In genomic region chr10:50447691-50448090, GRCh38 we compare ENCODE assay signal across 21 cellular contexts.
"Had no signal": no experiment of that assay in that cellular context is flagged by ENCODE, and none has a peak within 500 bp of the region (broad histone marks: within the 10 kb centered on the region; RNA-seq: fewer than 3 reads in every experiment).

No MANE protein-coding gene starts in this region.

- H3K4me2 ChIP-seq: neural progenitor cell had no signal

- H3K9ac ChIP-seq: neural progenitor cell had no signal

- H3K9me3 ChIP-seq: lower lobe of right lung, suprapubic skin, tibial nerve had no signal

- H3K27ac ChIP-seq: cardiac muscle cell, epithelial cell of prostate, lower lobe of right lung, neural progenitor cell, stomach, suprapubic skin, tibial nerve had no signal

- H2AFZ ChIP-seq: neural progenitor cell had no signal

- H3K36me3 ChIP-seq: cardiac muscle cell, lower lobe of right lung, stomach, suprapubic skin had no signal

- H3K4me3 ChIP-seq: cardiac muscle cell, lower lobe of right lung, neural progenitor cell, stomach, suprapubic skin, tibial nerve had no signal

- DNase-seq: activated CD4-positive, alpha-beta T cell treated with anti-CD3 and anti-CD28 coated beads, Interleukin-2, amount 10 ng/mL, durations not matched to agents 7 days and 5 days; activated CD4-positive, CD25-positive, alpha-beta regulatory T cell treated with anti-CD3 and anti-CD28 coated beads, Interleukin-2, amount 50 U/mL, for 72 hours; activated naive CD8-positive, alpha-beta T cell treated with anti-CD3 and anti-CD28 coated beads, Interleukin-2, amount 10 ng/mL, durations not matched to agents 7 days and 5 days; activated T-cell treated with anti-CD3 and anti-CD28 coated beads, Interleukin-2, amount 50 U/mL, for 1 hour; amniotic stem cell; cortex of kidney; lower lobe of right lung; naive thymus-derived CD4-positive, alpha-beta T cell; small intestine; stimulated activated CD4-positive, alpha-beta T cell treated with anti-CD3 and anti-CD28 coated beads, Interleukin-2, amount 100 ng/mL, for 24 hours; stomach; T1000 had no signal

- H3K4me1 ChIP-seq: lower lobe of right lung, neural progenitor cell, suprapubic skin had no signal

- ATAC-seq: activated T-helper 17 cell treated with anti-CD3 and anti-CD28 coated beads, Interleukin-2, amount 50 U/mL, for 72 hours; left lobe of liver; lower lobe of right lung; naive thymus-derived CD4-positive, alpha-beta T cell; sciatic nerve; stimulated activated memory B cell treated with anti-CD40 and anti-IgM and Interleukin-4, amounts not matched to agents 10 μg/mL and 1 μg/mL and 100 μg/mL, for 72 hours had no signal

- H3K27me3 ChIP-seq: cardiac muscle cell, neural progenitor cell, stomach, suprapubic skin, tibial nerve had no signal
